Comparison of ENCODE assay signal across 8 cellular contexts in genomic region chr20:38893485-38894090, GRCh38. TPM values are rescaled to one million over a fixed set of nuclear protein-coding genes. Genes with fewer than 3 reads are reported as not detected.
A peak's percentile ranks its signal among the peaks of the same experiment; 100 is the strongest.
DNase-seq lines count a peak whose midpoint lies in the region; ATAC-seq and TF ChIP-seq lines count a peak whose summit lies in the region.

No MANE protein-coding gene starts in this region.

- no TSS peak for BruUV-seq in OCI-LY7 (replicated peaks; lab: Mats Ljungman, UMichigan)

- H3K9me2 ChIP-seq in OCI-LY7 (ENCODE audit: insufficient read depth, low read length) (no peaks in the 10 kb centered on the region), neural cell (ENCODE audit: insufficient read depth, low read length) (no peaks in the 10 kb centered on the region)

- intact Hi-C loops in OCI-LY7 (cut with micrococcal nuclease; ENCODE audit: unreplicated experiment), result loop anchor here (1.0 to 5.0 kb wide), 6 partner anchors 18 to 247 kb away; no protein-coding TSS in a partner anchor

- POLR2A ChIA-PET in OCI-LY7 (lab: Charles Lee), result interaction anchor here (1.0 to 4.0 kb wide), 12 partner anchors 12 to 88 kb away, joined by 3 to 85 read pairs (median 8); partner anchors contain the start of genes DHX35 and PPP1R16B

- H3K4me3 ChIP-seq in AG09309 (ENCODE audit: control insufficient read depth, low read depth, low read length), result no peak overlapping the region
- peak overlapping the region; percentile 42; the same call in 1 of the 2 replicates for H3K4me3 ChIP-seq in HUES48 (ENCODE audit: low read depth, low read length)
- H3K4me3 ChIP-seq in OCI-LY7 (ENCODE audit: low read depth, low read length, poor library complexity, severe bottlenecking), result peak overlapping the region; percentile 52
- no peak overlapping the region for H3K4me3 ChIP-seq in neural cell (ENCODE audit: low read length)

- peaks cover 63% of the 10 kb centered on the region for H3K4me1 Mint-ChIP-seq in activated T-cell treated with anti-CD3 and anti-CD28 coated beads, Interleukin-2, amount 50 U/mL, for 24 hours (ENCODE audit: low read depth)

- H4K20me1 ChIP-seq in OCI-LY7 (ENCODE audit: insufficient read depth, low read length), result no peaks in the 10 kb centered on the region
- H4K20me1 ChIP-seq in neural cell (ENCODE audit: insufficient read depth), result no peaks in the 10 kb centered on the region

- H3K9me3 Mint-ChIP-seq in activated T-cell treated with anti-CD3 and anti-CD28 coated beads, Interleukin-2, amount 50 U/mL, for 24 hours, result no peaks in the 10 kb centered on the region

- H3K27me3 ChIP-seq in HUES48 (ENCODE audit: control insufficient read depth, insufficient read depth, low read length) (no peaks in the 10 kb centered on the region), neural cell (ENCODE audit: insufficient read depth, low read depth, low read length) (peaks cover 12% of the 10 kb centered on the region)

- peak overlapping the region; percentile 53 for H3K4me3 Mint-ChIP-seq in activated T-cell treated with anti-CD3 and anti-CD28 coated beads, Interleukin-2, amount 50 U/mL, for 24 hours

- H3K4me1 ChIP-seq in HUES48 (ENCODE audit: control insufficient read depth, insufficient read depth, low read length) (peaks cover 5% of the 10 kb centered on the region), OCI-LY7 (ENCODE audit: insufficient read depth, low read length, poor library complexity, severe bottlenecking) (peaks cover 53% of the 10 kb centered on the region)

- H3K27ac Mint-ChIP-seq in activated T-cell treated with anti-CD3 and anti-CD28 coated beads, Interleukin-2, amount 50 U/mL, for 24 hours, result peak overlapping the region; percentile 89

- H3K36me3 Mint-ChIP-seq in activated T-cell treated with anti-CD3 and anti-CD28 coated beads, Interleukin-2, amount 50 U/mL, for 24 hours (ENCODE audit: low read depth), result peaks cover 83% of the 10 kb centered on the region

- H3K4me2 ChIP-seq in OCI-LY7 (ENCODE audit: low read length), result peak overlapping the region; percentile 93
- H3K4me2 ChIP-seq in neural cell (ENCODE audit: low read length), result no peak overlapping the region

- peak; percentile 57 for ATAC-seq in GM18909 (IDR thresholded peaks at IDR 0.05; ENCODE audit: poor library complexity, unreplicated experiment)

- DNase-seq in AG09309 (ENCODE audit: low read depth), result no peak
- DNase-seq in OCI-LY7 (ENCODE audit: low spot score), result peak; percentile 81
- DNase-seq in activated T-cell treated with anti-CD3 and anti-CD28 coated beads, Interleukin-2, amount 50 U/mL, for 24 hours, result peak; percentile 91
- peak; percentile 18 for DNase-seq in fibroblast of gingiva (ENCODE audit: low read depth)
- DNase-seq in stromal cell of bone marrow (ENCODE audit: low read depth), result peak; percentile 7

- H2AFZ ChIP-seq in OCI-LY7 (ENCODE audit: low read length) (peak overlapping the region; percentile 2; the same call in 1 of the 2 replicates), neural cell (ENCODE audit: low read depth, low read length) (peak overlapping the region; percentile 40)

- H3K9me3 ChIP-seq in HUES48 (ENCODE audit: control insufficient read depth, insufficient read depth, low read length) (no peaks in the 10 kb centered on the region), OCI-LY7 (ENCODE audit: low read length) (no peaks in the 10 kb centered on the region), neural cell (ENCODE audit: low read length) (no peaks in the 10 kb centered on the region)

- TF ChIP-seq EP300 in neural cell (conservative IDR thresholded peaks at IDR 0.05; ENCODE audit: poor library complexity, severe bottlenecking), result no peak

- H3K9ac ChIP-seq in HUES48 (ENCODE audit: low read depth, low read length), result no peak overlapping the region
- no peak overlapping the region for H3K9ac ChIP-seq in neural cell (ENCODE audit: low read length)

- H3F3A ChIP-seq in neural cell (ENCODE audit: insufficient read depth, low read length, poor library complexity, severe bottlenecking), result no peaks in the 10 kb centered on the region

- H3K79me2 ChIP-seq in OCI-LY7 (ENCODE audit: insufficient read depth, low read depth, low read length) (no peaks in the 10 kb centered on the region; the same call in 1 of the 2 replicates), neural cell (replicated peaks; ENCODE audit: insufficient read depth, low read length) (no peaks in the 10 kb centered on the region)

- no peaks in the 10 kb centered on the region for H3K27me3 Mint-ChIP-seq in activated T-cell treated with anti-CD3 and anti-CD28 coated beads, Interleukin-2, amount 50 U/mL, for 24 hours

- H3K27ac ChIP-seq in HUES48 (ENCODE audit: low read depth, low read length), result no peak overlapping the region
- peak overlapping the region; percentile 91 for H3K27ac ChIP-seq in OCI-LY7 (ENCODE audit: low read depth, low read length, poor library complexity, severe bottlenecking)
- H3K27ac ChIP-seq in neural cell (ENCODE audit: low read length), result peak overlapping the region; percentile 49

- peak; percentile 95 for TF ChIP-seq CTCF in AG09309 (IDR thresholded peaks at IDR 0.05; ENCODE audit: control insufficient read depth, insufficient read depth, low read depth, low read length, missing control alignments)
- TF ChIP-seq CTCF in OCI-LY7 (conservative IDR thresholded peaks at IDR 0.05; ENCODE audit: low read length), result peak; percentile 86
- peak; percentile 76 for TF ChIP-seq CTCF in neural cell (IDR thresholded peaks at IDR 0.05; ENCODE audit: poor library complexity, severe bottlenecking)

- CTCF ChIA-PET in OCI-LY7 (lab: Charles Lee; ENCODE audit: unreplicated experiment), result interaction anchor here (0.6 to 3.3 kb wide), 9 partner anchors 11 to 141 kb away, joined by 3 to 34 read pairs (median 7); partner anchors contain the start of gene PPP1R16B

- H3K36me3 ChIP-seq in HUES48 (ENCODE audit: control insufficient read depth, insufficient read depth, low read length) (peaks cover 2% of the 10 kb centered on the region; the same call in 1 of the 2 replicates), OCI-LY7 (ENCODE audit: insufficient read depth, low read length) (peaks cover 39% of the 10 kb centered on the region), neural cell (ENCODE audit: insufficient read depth, low read length) (no peaks in the 10 kb centered on the region)

- TF ChIP-seq RAD21 in neural cell (conservative IDR thresholded peaks at IDR 0.05), result peak; percentile 73

TF ChIP-seq in neural cell, 6 proteins besides CTCF, POLR2A, EP300 and RAD21:
- TF ChIP-seq SMC3 (conservative IDR thresholded peaks at IDR 0.05; ENCODE audit: poor library complexity), result peak; percentile 64
- no peak for TF ChIP-seq MXI1 (conservative IDR thresholded peaks at IDR 0.05; ENCODE audit: poor library complexity, severe bottlenecking)
TF ChIP-seq in neural cell: peak in this region for 1.

RNA-seq across cellular contexts. Expression of gene FAM83D, which starts 32.6 kb away (rescaled TPM):
- total RNA-seq in OCI-LY7 (2014; rRNA removed; shearing (Covaris generic)), result 33.2 and 48.2 TPM in 2 replicates
- total RNA-seq in OCI-LY7 (2022), result 32.6 and 32.9 TPM in 2 replicates
- polyA plus RNA-seq in neural cell, result 0.48 and 2.4 TPM in 2 replicates
- 1.3 and 1.5 TPM in 2 replicates for polyA minus RNA-seq in neural cell

Comparison
In these comparisons a context has a peak if more than half of its experiments do, and no peak if none do; other contexts are left out.
1. H3K4me3 ChIP-seq: peak in HUES48 (single experiment) and OCI-LY7 (single experiment); none in AG09309 (single experiment) and neural cell (single experiment).
2. Peak in every context shown above with its lines, with median percentiles within 50 percentile points of each other: CTCF ChIP-seq.